Comparison of ENCODE assay signal across 10 cellular contexts in the genomic region with DNA sequence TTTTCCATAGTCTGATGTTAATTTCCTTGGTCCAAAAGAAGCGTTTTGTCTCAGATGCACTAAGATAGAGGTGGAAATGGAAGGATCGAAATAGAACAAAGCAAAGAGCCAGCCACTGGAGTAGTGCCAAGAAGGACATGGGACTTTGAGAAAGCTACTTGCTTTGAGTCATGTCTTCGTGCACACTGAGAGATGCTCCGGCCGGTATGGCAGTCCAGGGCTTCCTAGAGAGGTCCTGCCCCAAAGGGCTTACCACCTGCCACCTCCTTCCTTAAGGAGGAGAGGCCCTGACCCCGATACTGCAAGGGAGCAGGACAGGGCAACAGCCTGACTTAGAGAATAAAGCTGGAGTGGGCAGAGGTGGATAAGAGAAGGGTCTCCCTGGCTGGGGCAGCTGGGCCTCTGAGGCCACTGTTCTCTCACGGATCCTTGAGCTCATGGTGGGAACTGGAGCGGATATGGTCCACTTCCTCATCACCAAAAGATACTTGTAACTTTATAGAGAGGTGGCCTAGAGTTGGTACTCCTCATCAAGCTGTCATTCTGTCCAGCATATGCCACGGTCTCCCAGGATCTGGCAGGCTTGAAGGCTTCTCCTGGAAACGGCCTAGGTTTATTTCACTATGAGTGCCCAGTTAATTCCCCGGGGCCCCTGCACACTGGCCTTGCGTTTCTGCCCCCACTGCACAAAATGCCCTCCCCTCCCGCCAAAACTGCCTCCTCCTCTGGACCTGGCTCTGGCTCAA. TPM values are rescaled to one million over a fixed set of nuclear protein-coding genes. Genes with fewer than 3 reads are reported as not detected.
DNase-seq lines count a peak whose midpoint lies in the region; ATAC-seq and TF ChIP-seq lines count a peak whose summit lies in the region.
"Had no signal": no experiment of that assay in that cellular context is flagged by ENCODE, and none has a peak within 500 bp of the region (broad histone marks: within the 10 kb centered on the region; RNA-seq: fewer than 3 reads in every experiment).

No MANE protein-coding gene starts in this region.

- H3K27me3 ChIP-seq in aorta (ENCODE audit: control insufficient read depth in 1 of 2, insufficient read depth in 2 of 2, low read length in 1 of 2), result no peaks in the 10 kb centered on the region
- H3K27me3 ChIP-seq: SJSA1 had no signal

- ATAC-seq in activated naive CD8-positive, alpha-beta T cell treated with anti-CD3 and anti-CD28 coated beads, Interleukin-2, amount 50 U/mL, for 24 hours, result no peak
- no peak for ATAC-seq in naive thymus-derived CD8-positive, alpha-beta T cell
- ATAC-seq in aorta (ENCODE audit: low FRiP score) (peak; percentile 67), HG03159 (IDR thresholded peaks at IDR 0.05; ENCODE audit: unreplicated experiment) (no peak)

- intact Hi-C loops in aorta (cut with DNase I), result loop anchor here in 1 of 2 donors (5.0 kb wide), 1 partner anchor 48 kb away; no protein-coding TSS in a partner anchor

- H3K27me3 Mint-ChIP-seq in activated naive CD8-positive, alpha-beta T cell, result no peaks in the 10 kb centered on the region
- H3K27me3 Mint-ChIP-seq in activated naive CD8-positive, alpha-beta T cell treated with anti-CD3 and anti-CD28 coated beads, Interleukin-2, amount 50 U/mL, for 24 hours, result no peaks in the 10 kb centered on the region
- H3K27me3 Mint-ChIP-seq in naive thymus-derived CD8-positive, alpha-beta T cell, result no peaks in the 10 kb centered on the region

- no peaks in the 10 kb centered on the region for H3K9me3 ChIP-seq in aorta (ENCODE audit: control insufficient read depth, low read length)
- H3K9me3 ChIP-seq: SJSA1 had no signal

- peak overlapping the region; percentile 69 for H3K27ac Mint-ChIP-seq in activated naive CD8-positive, alpha-beta T cell
- H3K27ac Mint-ChIP-seq in activated naive CD8-positive, alpha-beta T cell treated with anti-CD3 and anti-CD28 coated beads, Interleukin-2, amount 50 U/mL, for 24 hours, result no peak overlapping the region
- peak overlapping the region; percentile 53 to 87 (median 79) for H3K27ac Mint-ChIP-seq in naive thymus-derived CD8-positive, alpha-beta T cell

- H3K36me3 Mint-ChIP-seq in activated naive CD8-positive, alpha-beta T cell, result no peaks in the 10 kb centered on the region
- H3K36me3 Mint-ChIP-seq in activated naive CD8-positive, alpha-beta T cell treated with anti-CD3 and anti-CD28 coated beads, Interleukin-2, amount 50 U/mL, for 24 hours (ENCODE audit: low read depth), result peaks cover 12% of the 10 kb centered on the region
- peaks cover 0 to 5% (median 0%) of the 10 kb centered on the region in 3 donors for H3K36me3 Mint-ChIP-seq in naive thymus-derived CD8-positive, alpha-beta T cell

- H3K9me3 Mint-ChIP-seq in activated naive CD8-positive, alpha-beta T cell (ENCODE audit: low read depth), result no peaks in the 10 kb centered on the region
- peaks cover 6% of the 10 kb centered on the region for H3K9me3 Mint-ChIP-seq in activated naive CD8-positive, alpha-beta T cell treated with anti-CD3 and anti-CD28 coated beads, Interleukin-2, amount 50 U/mL, for 24 hours
- H3K9me3 Mint-ChIP-seq in naive thymus-derived CD8-positive, alpha-beta T cell, result peaks cover 0 to 7% (median 0%) of the 10 kb centered on the region in 9 donors

- peaks cover 52% of the 10 kb centered on the region for H3K4me1 Mint-ChIP-seq in activated naive CD8-positive, alpha-beta T cell (ENCODE audit: low read depth)
- peaks cover 40% of the 10 kb centered on the region for H3K4me1 Mint-ChIP-seq in activated naive CD8-positive, alpha-beta T cell treated with anti-CD3 and anti-CD28 coated beads, Interleukin-2, amount 50 U/mL, for 24 hours
- peaks cover 30 to 62% (median 56%) of the 10 kb centered on the region in 4 donors for H3K4me1 Mint-ChIP-seq in naive thymus-derived CD8-positive, alpha-beta T cell

- TF ChIP-seq CTCF in GM20000 (IDR thresholded peaks at IDR 0.05; ENCODE audit: extremely low read depth, missing control alignments), result no peak

- H3K4me1 ChIP-seq in aorta (ENCODE audit: control insufficient read depth in 1 of 2, insufficient read depth in 2 of 2, low read length in 2 of 2), result peaks cover 0 to 6% of the 10 kb centered on the region in 2 donors
- H3K4me1 ChIP-seq: SJSA1 had no signal

- no peaks in the 10 kb centered on the region for H3K36me3 ChIP-seq in aorta (ENCODE audit: control insufficient read depth in 1 of 2, insufficient read depth in 2 of 2, low read length in 1 of 2)
- H3K36me3 ChIP-seq: SJSA1 had no signal

- no peak overlapping the region for H3K4me3 Mint-ChIP-seq in activated naive CD8-positive, alpha-beta T cell
- no peak overlapping the region for H3K4me3 Mint-ChIP-seq in activated naive CD8-positive, alpha-beta T cell treated with anti-CD3 and anti-CD28 coated beads, Interleukin-2, amount 50 U/mL, for 24 hours
- peak overlapping the region in 2 of 10 donors; percentile 26 to 54 for H3K4me3 Mint-ChIP-seq in naive thymus-derived CD8-positive, alpha-beta T cell

- no peak overlapping the region for H3K4me3 ChIP-seq in aorta (ENCODE audit: low read length in 2 of 2)
- H3K4me3 ChIP-seq: SJSA1 had no signal

- peak overlapping the region; percentile 39 for H3K27ac ChIP-seq in cingulate gyrus (ENCODE audit: low read depth, low read length)
- peak overlapping the region; percentile 43 to 84 for H3K27ac ChIP-seq in aorta (ENCODE audit: low read depth in 1 of 2, low read length in 2 of 2)
- H3K27ac ChIP-seq: SJSA1 had no signal

- 4 to 6% methylated on average over 13 of the region's 13 CpGs for WGBS in aorta, 2 donors

- no peak for DNase-seq in activated naive CD8-positive, alpha-beta T cell treated with anti-CD3 and anti-CD28 coated beads, Interleukin-2, amount 50 U/mL, for 24 hours
- DNase-seq in naive thymus-derived CD8-positive, alpha-beta T cell, result no peak
- DNase-seq in aorta, result peak; percentile 66 to 80
- DNase-seq in GM20000 (ENCODE audit: low spot score), result no peak
- DNase-seq in NK-92 (lab: John Stamatoyannopoulos, UW; ENCODE audit: unreplicated experiment), result no peak
- DNase-seq: NCI-H226 had no signal

- POLR2A ChIA-PET in naive thymus-derived CD8-positive, alpha-beta T cell (lab: Charles Lee), result interaction anchor here (0.6 to 0.9 kb wide), 2 partner anchors 9 to 88 kb away, joined by 3 to 5 read pairs; no protein-coding TSS in a partner anchor

RNA-seq across cellular contexts. Expression of a gene that starts 57.4 kb away (rescaled TPM):
- 100 to 1,000 TPM; 125 to 141 TPM for total RNA-seq in naive thymus-derived CD8-positive, alpha-beta T cell
- polyA plus RNA-seq in naive thymus-derived CD8-positive, alpha-beta T cell, result 100 to 1,000 TPM; 107 to 148 (median 116) TPM
- 100 to 1,000 TPM; 150 to 225 TPM for total RNA-seq in aorta
- polyA plus RNA-seq in aorta, result 10 to 100 TPM; 21.4 to 51.8 TPM

Comparison
In these comparisons a context has a peak if more than half of its experiments do, and no peak if none do; other contexts are left out.
1. DNase-seq: peak in aorta (2 of 2); none in activated naive CD8-positive, alpha-beta T cell treated with anti-CD3 and anti-CD28 coated beads, Interleukin-2, amount 50 U/mL, for 24 hours (single experiment), naive thymus-derived CD8-positive, alpha-beta T cell (0 of 10), GM20000 (single experiment) and NK-92 (single experiment).